9 cellular contexts compared by ENCODE assay signal in genomic region chr11:11789735-11790369, GRCh38. TPM values are rescaled to one million over a fixed set of nuclear protein-coding genes. Genes with fewer than 3 reads are reported as not detected.
DNase-seq lines count a peak whose midpoint lies in the region; ATAC-seq and TF ChIP-seq lines count a peak whose summit lies in the region.
"Had no signal": no experiment of that assay in that cellular context is flagged by ENCODE, and none has a peak within 500 bp of the region (broad histone marks: within the 10 kb centered on the region; RNA-seq: fewer than 3 reads in every experiment).

No MANE protein-coding gene starts in this region.

- in situ Hi-C loops in KBM-7 (cut with MboI; ENCODE audit: low pct_unique_long_range_greater_than_20kb, low sequenced_read_pairs): loop anchor here (25.0 kb wide), 3 partner anchors 247 to 1003 kb away; no protein-coding TSS in a partner anchor

- H3K9me3 Mint-ChIP-seq in brain (peaks cover 0 to 2% (median 0%) of the 10 kb centered on the region in 5 experiments), neural crest cell (no peaks in the 10 kb centered on the region)
- H3K9me3 Mint-ChIP-seq: stimulated activated naive CD8-positive, alpha-beta T cell treated with anti-CD3 and anti-CD28 coated beads, Interleukin-15, Interleukin-2, amounts not matched to agents 100 ng/mL and 50 ng/mL, for 24 hours had no signal

- peak; percentile 70 to 82 for TF ChIP-seq CTCF in brain (conservative IDR thresholded peaks at IDR 0.05)
- peak; percentile 83 for TF ChIP-seq CTCF in neural crest cell (conservative IDR thresholded peaks at IDR 0.05)

- peak; percentile 19 for DNase-seq in NCI-H2227 (lab: John Stamatoyannopoulos, UW; ENCODE audit: unreplicated experiment)
- no peak for DNase-seq in NCI-H2227 treated with DMSO at 0.1 percent for 48 hours (lab: John Stamatoyannopoulos, UW)
- DNase-seq in KBM-7: peak; percentile 39
- DNase-seq in neural crest cell (ENCODE audit: low read depth, low spot score): peak; percentile 20
- DNase-seq in NCI-H774 (lab: John Stamatoyannopoulos, UW): no peak
- no peak for DNase-seq in left cardiac atrium
- DNase-seq in mesenteric fat pad (ENCODE audit: low spot score): no peak

- ATAC-seq in left cardiac atrium: no peak

- intact Hi-C loops in left cardiac atrium (cut with DNase I): loop anchor here (5.0 to 10.0 kb wide), 5 partner anchors 168 to 858 kb away; partner anchors contain the start of gene GALNT18 (in 1 of the 2)

- H3K36me3 Mint-ChIP-seq in brain: no peaks in the 10 kb centered on the region
- H3K36me3 Mint-ChIP-seq in neural crest cell (ENCODE audit: low read depth): no peaks in the 10 kb centered on the region

- H3K27me3 Mint-ChIP-seq in brain (peaks cover 1% of the 10 kb centered on the region), neural crest cell (ENCODE audit: low read depth) (no peaks in the 10 kb centered on the region)

- no peak overlapping the region for H3K4me3 Mint-ChIP-seq in brain
- no peak overlapping the region for H3K4me3 Mint-ChIP-seq in neural crest cell
- H3K4me3 Mint-ChIP-seq: stimulated activated naive CD8-positive, alpha-beta T cell treated with anti-CD3 and anti-CD28 coated beads, Interleukin-15, Interleukin-2, amounts not matched to agents 100 ng/mL and 50 ng/mL, for 24 hours had no signal

- H3K4me1 Mint-ChIP-seq in brain (peaks cover 16% of the 10 kb centered on the region), neural crest cell (peaks cover 5% of the 10 kb centered on the region)

- H3K27ac Mint-ChIP-seq in brain (no peak overlapping the region), neural crest cell (ENCODE audit: unreplicated experiment) (no peak overlapping the region)
- H3K27ac Mint-ChIP-seq: stimulated activated naive CD8-positive, alpha-beta T cell treated with anti-CD3 and anti-CD28 coated beads, Interleukin-15, Interleukin-2, amounts not matched to agents 100 ng/mL and 50 ng/mL, for 24 hours had no signal

RNA-seq across cellular contexts. Expression of gene USP47, which starts 51.9 kb away (rescaled TPM):
- 7.8 TPM for polyA plus RNA-seq in brain (ENCODE audit: insufficient read depth, low read depth, low replicate concordance)
- total RNA-seq in neural crest cell (58.9 and 59.4 TPM in 2 replicates), left cardiac atrium (10 to 100 TPM; 48.3 to 56.4 TPM), mesenteric fat pad (53.3 TPM)

Comparison
In these comparisons a context has a peak if more than half of its experiments do, and no peak if none do; other contexts are left out.
1. DNase-seq: peak in NCI-H2227 (single experiment), KBM-7 (single experiment) and neural crest cell (single experiment); none in NCI-H2227 treated with DMSO at 0.1 percent for 48 hours (single experiment), NCI-H774 (single experiment), left cardiac atrium (single experiment) and mesenteric fat pad (single experiment).